ENCODE assay signal across 24 cellular contexts in the genomic region with DNA sequence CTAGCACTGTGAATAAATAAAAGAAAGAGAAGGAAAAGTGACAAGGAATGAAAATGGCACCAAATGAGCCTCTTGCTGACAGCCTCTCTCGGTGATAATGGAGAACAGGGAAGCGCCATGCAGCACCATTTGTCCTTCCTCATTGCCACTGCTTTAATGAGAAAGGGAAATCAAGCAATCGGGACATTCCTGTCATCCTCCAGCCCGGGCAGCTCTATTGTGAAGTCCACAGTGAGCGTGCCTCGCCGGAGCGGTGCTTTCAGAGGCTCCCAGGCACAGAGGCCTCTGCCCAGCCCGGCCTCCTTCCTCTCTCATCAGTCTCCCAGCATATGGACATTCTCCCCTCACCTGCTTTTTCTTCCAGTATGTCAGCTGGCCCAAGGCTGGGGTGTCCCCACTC.
"Had no signal": no experiment of that assay in that cellular context is flagged by ENCODE, and none has a peak within 500 bp of the region (broad histone marks: within the 10 kb centered on the region; RNA-seq: fewer than 3 reads in every experiment).

No MANE protein-coding gene starts in this region.

- DNase-seq: IMR-90, Karpas-422, KG1, MG63, NCI-H1092 treated with DMSO at 0.1 percent for 48 hours, NCI-H1417 treated with DMSO at 0.1 percent for 48 hours, NCI-H146, NCI-H1694 treated with DMSO at 0.1 percent for 48 hours, NCI-H2029, NCI-H2081 treated with DMSO at 0.1 percent for 48 hours, NCI-H2171, NCI-H226, NCI-H446, NCI-H510A, NCI-H524 treated with DMSO at 0.1 percent for 48 hours, NCI-H69, NCI-H774, PC-3, SHP77, SK-N-SH, SW 1271 had no signal

- H3K4me2 ChIP-seq: SK-N-SH had no signal

- H3K4me3 ChIP-seq: MG63 had no signal

- H3K27ac ChIP-seq: RWPE1 had no signal

- ATAC-seq: HepG2, Panc1, PC-3 had no signal

- H3K9ac ChIP-seq: SK-N-SH had no signal

- H3K9me3 ChIP-seq: MG63, SK-N-SH had no signal

- H3K27me3 ChIP-seq: MG63 had no signal

- H3K36me3 ChIP-seq: MG63 had no signal
